Comparison of ENCODE assay signal across 20 cellular contexts in the genomic region with DNA sequence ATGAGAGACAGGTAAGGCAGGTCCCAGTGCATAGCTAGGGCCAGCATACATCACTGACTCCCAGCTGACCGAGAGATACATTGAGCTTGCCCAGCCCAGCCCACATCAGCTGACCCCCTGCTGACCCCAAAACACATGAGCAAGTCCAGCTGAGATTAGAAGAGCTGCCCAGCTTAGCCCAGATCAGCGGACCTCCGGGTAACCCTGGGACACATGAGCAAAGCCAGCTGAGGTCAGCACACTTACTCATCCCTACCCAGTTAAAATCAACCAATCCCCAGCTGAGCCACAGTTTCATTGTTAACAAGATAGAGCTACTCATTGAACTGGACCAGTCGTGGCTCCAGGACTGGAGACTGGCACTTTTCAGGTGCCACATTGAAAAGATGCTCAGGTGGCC. TPM values are rescaled to one million over a fixed set of nuclear protein-coding genes. Genes with fewer than 3 reads are reported as not detected.
DNase-seq lines count a peak whose midpoint lies in the region; ATAC-seq and TF ChIP-seq lines count a peak whose summit lies in the region.
"Had no signal": no experiment of that assay in that cellular context is flagged by ENCODE, and none has a peak within 500 bp of the region (broad histone marks: within the 10 kb centered on the region; RNA-seq: fewer than 3 reads in every experiment).

No MANE protein-coding gene starts in this region.

- H3K9me3 Mint-ChIP-seq in activated CD4-positive, alpha-beta T cell treated with anti-CD3 and anti-CD28 coated beads, Interleukin-2, amount 10 ng/mL, durations not matched to agents 7 days and 5 days: no peaks in the 10 kb centered on the region
- H3K9me3 Mint-ChIP-seq: activated naive CD4-positive, alpha-beta T cell treated with anti-CD3 and anti-CD28 coated beads, Interleukin-2, amount 50 U/mL, for 24 hours; stimulated activated naive B cell treated with anti-CD40 and anti-IgM and Interleukin-4, amounts not matched to agents 10 μg/mL and 1 μg/mL and 100 μg/mL, for 72 hours had no signal

- peaks cover 27% of the 10 kb centered on the region for H3K27me3 Mint-ChIP-seq in activated CD4-positive, alpha-beta T cell treated with anti-CD3 and anti-CD28 coated beads, Interleukin-2, amount 10 ng/mL, durations not matched to agents 7 days and 5 days

- no peak for TF ChIP-seq CTCF in cardiac fibroblast (IDR thresholded peaks at IDR 0.05; ENCODE audit: low read depth, low read length)

- peak; percentile 46 for DNase-seq in Daoy (ENCODE audit: low read depth)
- peak; percentile 68 for DNase-seq in M059J (ENCODE audit: low read depth)
- DNase-seq in cardiac fibroblast (ENCODE audit: low read depth in 2 of 2): peak; percentile 45 to 62
- DNase-seq in islet precursor cell: peak; percentile 56
- no peak for DNase-seq in activated CD4-positive, alpha-beta T cell treated with anti-CD3 and anti-CD28 coated beads, Interleukin-2, amount 10 ng/mL, durations not matched to agents 7 days and 5 days
- no peak for DNase-seq in T-helper 2 cell
- DNase-seq: activated CD4-positive, CD25-positive, alpha-beta regulatory T cell treated with anti-CD3 and anti-CD28 coated beads, Interleukin-2, amount 50 U/mL, for 72 hours; activated CD8-positive, alpha-beta memory T cell treated with anti-CD3 and anti-CD28 coated beads, Interleukin-2, amount 50 U/mL, for 48 hours; DMS153; head of caudate nucleus; kidney glomerular epithelial cell; NCI-H187; ovary; PC-9; stimulated activated naive B cell treated with anti-CD40 and anti-IgM and Interleukin-4, amounts not matched to agents 10 μg/mL and 1 μg/mL and 100 μg/mL, for 72 hours had no signal

- no peaks in the 10 kb centered on the region for H3K4me1 Mint-ChIP-seq in activated CD4-positive, alpha-beta T cell treated with anti-CD3 and anti-CD28 coated beads, Interleukin-2, amount 10 ng/mL, durations not matched to agents 7 days and 5 days
- H3K4me1 Mint-ChIP-seq: stimulated activated naive B cell treated with anti-CD40 and anti-IgM and Interleukin-4, amounts not matched to agents 10 μg/mL and 1 μg/mL and 100 μg/mL, for 72 hours had no signal

- ATAC-seq in GM18519 (IDR thresholded peaks at IDR 0.05; ENCODE audit: low FRiP score, unreplicated experiment) (no peak), GM18498 (IDR thresholded peaks at IDR 0.05; ENCODE audit: unreplicated experiment) (no peak)
- ATAC-seq: stimulated activated naive B cell treated with anti-CD40 and anti-IgM and Interleukin-4, amounts not matched to agents 10 μg/mL and 1 μg/mL and 100 μg/mL, for 72 hours had no signal

- no peak overlapping the region for H3K27ac Mint-ChIP-seq in activated CD4-positive, alpha-beta T cell treated with anti-CD3 and anti-CD28 coated beads, Interleukin-2, amount 10 ng/mL, durations not matched to agents 7 days and 5 days
- H3K27ac Mint-ChIP-seq: activated naive CD4-positive, alpha-beta T cell treated with anti-CD3 and anti-CD28 coated beads, Interleukin-2, amount 50 U/mL, for 24 hours had no signal

- CTCF ChIA-PET in activated CD4-positive, alpha-beta T cell treated with anti-CD3 and anti-CD28 coated beads, Interleukin-2, amount 10 ng/mL, durations not matched to agents 7 days and 5 days (lab: Charles Lee): interaction anchor here (0.7 to 1.7 kb wide), 4 partner anchors 11 to 93 kb away, joined by 4 to 5 read pairs (median 4); no protein-coding TSS in a partner anchor

- no peaks in the 10 kb centered on the region for H3K36me3 Mint-ChIP-seq in activated CD4-positive, alpha-beta T cell treated with anti-CD3 and anti-CD28 coated beads, Interleukin-2, amount 10 ng/mL, durations not matched to agents 7 days and 5 days (ENCODE audit: low read depth)
- H3K36me3 Mint-ChIP-seq: activated naive CD4-positive, alpha-beta T cell treated with anti-CD3 and anti-CD28 coated beads, Interleukin-2, amount 50 U/mL, for 24 hours; stimulated activated naive B cell treated with anti-CD40 and anti-IgM and Interleukin-4, amounts not matched to agents 10 μg/mL and 1 μg/mL and 100 μg/mL, for 72 hours had no signal

- POLR2A ChIA-PET in activated CD4-positive, alpha-beta T cell treated with anti-CD3 and anti-CD28 coated beads, Interleukin-2, amount 10 ng/mL, durations not matched to agents 7 days and 5 days (lab: Charles Lee): no interaction called here

- H3K4me3 Mint-ChIP-seq in activated CD4-positive, alpha-beta T cell treated with anti-CD3 and anti-CD28 coated beads, Interleukin-2, amount 10 ng/mL, durations not matched to agents 7 days and 5 days: no peak overlapping the region
- H3K4me3 Mint-ChIP-seq: activated naive CD4-positive, alpha-beta T cell treated with anti-CD3 and anti-CD28 coated beads, Interleukin-2, amount 50 U/mL, for 24 hours; stimulated activated naive B cell treated with anti-CD40 and anti-IgM and Interleukin-4, amounts not matched to agents 10 μg/mL and 1 μg/mL and 100 μg/mL, for 72 hours had no signal

- H3K4me3 ChIP-seq in cardiac fibroblast (replicated peaks in 1 of 2; ENCODE audit: low read depth in 2 of 2, low read length in 2 of 2): no peak overlapping the region
- H3K4me3 ChIP-seq: cardiac muscle cell, ovary, PC-9, skin epidermis had no signal

RNA-seq across cellular contexts. Expression of gene FBXO34, which starts 21.8 kb away (rescaled TPM):
- 16.9 and 24.1 TPM in 2 replicates for total RNA-seq in Daoy (2014; rRNA removed; shearing (Covaris generic))
- 23.4 and 28.1 TPM in 2 replicates for total RNA-seq in M059J (2014; rRNA removed; shearing (Covaris generic))
- total RNA-seq in activated CD4-positive, alpha-beta T cell treated with anti-CD3 and anti-CD28 coated beads, Interleukin-2, amount 10 ng/mL, durations not matched to agents 7 days and 5 days: 10 to 100 TPM; 23.0 to 23.6 TPM

RNA-seq across cellular contexts. Expression of gene DLGAP5, which starts 58.0 kb away (rescaled TPM):
- 155 and 171 TPM in 2 replicates for total RNA-seq in Daoy (2014; rRNA removed; shearing (Covaris generic))
- 78.0 and 101 TPM in 2 replicates for total RNA-seq in M059J (2014; rRNA removed; shearing (Covaris generic))
- 100 to 1,000 TPM; 109 to 117 TPM for total RNA-seq in activated CD4-positive, alpha-beta T cell treated with anti-CD3 and anti-CD28 coated beads, Interleukin-2, amount 10 ng/mL, durations not matched to agents 7 days and 5 days

Comparison
In these comparisons a context has a peak if more than half of its experiments do, and no peak if none do; other contexts are left out.
1. DNase-seq: peak in Daoy (single experiment), M059J (single experiment), cardiac fibroblast (2 of 2) and islet precursor cell (single experiment); none in activated CD4-positive, alpha-beta T cell treated with anti-CD3 and anti-CD28 coated beads, Interleukin-2, amount 10 ng/mL, durations not matched to agents 7 days and 5 days (single experiment) and T-helper 2 cell (0 of 5).